ENCODE assay signal across 11 cellular contexts in the genomic region with DNA sequence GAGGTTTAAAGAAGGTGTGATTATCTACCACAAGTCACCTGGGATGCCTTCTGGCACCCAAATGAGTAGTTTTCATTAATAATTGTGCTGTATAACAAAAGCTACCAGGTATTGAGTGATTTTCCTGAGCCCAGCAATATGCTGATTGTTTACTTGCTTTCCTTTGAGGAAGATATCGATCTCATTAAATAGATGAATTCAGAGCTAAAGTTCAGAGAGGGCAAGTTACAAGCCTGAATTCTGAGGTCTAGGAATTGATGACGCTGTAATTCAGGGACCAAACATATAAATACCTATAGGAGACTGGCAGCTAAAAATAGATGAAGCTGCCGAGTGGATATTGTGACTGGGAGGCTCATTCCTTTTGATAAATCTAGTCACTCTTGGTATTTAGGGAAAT. TPM values are rescaled to one million over a fixed set of nuclear protein-coding genes. Genes with fewer than 3 reads are reported as not detected.
A peak's percentile ranks its signal among the peaks of the same experiment; 100 is the strongest.
DNase-seq lines count a peak whose midpoint lies in the region; ATAC-seq, FAIRE-seq and TF ChIP-seq lines count a peak whose summit lies in the region.
"Had no signal": no experiment of that assay in that cellular context is flagged by ENCODE, and none has a peak within 500 bp of the region (broad histone marks: within the 10 kb centered on the region; RNA-seq: fewer than 3 reads in every experiment).

No MANE protein-coding gene starts in this region.

- no peak overlapping the region for H4K8ac ChIP-seq in mesendoderm (ENCODE audit: low read depth, low read length)

- no peaks in the 10 kb centered on the region for H3K27me3 ChIP-seq in astrocyte (ENCODE audit: insufficient read depth, low read length)
- no peaks in the 10 kb centered on the region for H3K27me3 ChIP-seq in mesendoderm (ENCODE audit: insufficient read depth, low read length, poor library complexity)
- H3K27me3 ChIP-seq: esophagus muscularis mucosa had no signal

- peak overlapping the region; percentile 96 for H2AFZ ChIP-seq in astrocyte (ENCODE audit: low read depth, low read length)

- DNase-seq in GM12865 (ENCODE audit: low read depth) (peak; percentile 24), KBM-7 (peak; percentile 16), astrocyte (ENCODE audit: low read depth) (no peak), mesendoderm (peak; percentile 28), mucosa of gallbladder (ENCODE audit: low spot score) (no peak), AG08396 (ENCODE audit: low spot score) (no peak)

- H4K5ac ChIP-seq in mesendoderm (ENCODE audit: low read length): no peak overlapping the region

- H3K9me3 Mint-ChIP-seq in astrocyte (ENCODE audit: unreplicated experiment): no peaks in the 10 kb centered on the region
- H3K9me3 Mint-ChIP-seq: activated T-cell treated with anti-CD3 and anti-CD28 coated beads, Interleukin-2, amount 50 U/mL, for 72 hours had no signal

- FAIRE-seq in astrocyte (lab: Jason Lieb, UNC): no peak
- FAIRE-seq: bronchial epithelial cell had no signal

- H3K36me3 Mint-ChIP-seq in astrocyte (ENCODE audit: low read depth, unreplicated experiment): no peaks in the 10 kb centered on the region

- H3K4ac ChIP-seq in mesendoderm (ENCODE audit: low read depth, low read length): no peak overlapping the region

- no peak overlapping the region for H3K18ac ChIP-seq in mesendoderm (ENCODE audit: low read length)

- H3K4me3 Mint-ChIP-seq in astrocyte (ENCODE audit: unreplicated experiment): no peak overlapping the region
- H3K4me3 Mint-ChIP-seq: activated T-cell treated with anti-CD3 and anti-CD28 coated beads, Interleukin-2, amount 50 U/mL, for 72 hours; HFFc6 had no signal

- H3K36me3 ChIP-seq in astrocyte (ENCODE audit: insufficient read depth, low read length) (peaks cover 2% of the 10 kb centered on the region), mesendoderm (ENCODE audit: control insufficient read depth, insufficient read depth, low read length) (no peaks in the 10 kb centered on the region)

- ATAC-seq in GM18867 (IDR thresholded peaks at IDR 0.05; ENCODE audit: unreplicated experiment): no peak

- H3K27ac Mint-ChIP-seq in astrocyte (ENCODE audit: unreplicated experiment): no peak overlapping the region
- H3K27ac Mint-ChIP-seq: activated T-cell treated with anti-CD3 and anti-CD28 coated beads, Interleukin-2, amount 50 U/mL, for 72 hours; HFFc6 had no signal

- in situ Hi-C loops in KBM-7 (cut with MboI; ENCODE audit: low pct_unique_long_range_greater_than_20kb, low sequenced_read_pairs): no loop called here

- no peak overlapping the region for H2BK120ac ChIP-seq in mesendoderm (ENCODE audit: low read depth, low read length)

- H3K79me1 ChIP-seq in mesendoderm (ENCODE audit: low read length): peaks cover 7% of the 10 kb centered on the region

- H4K20me1 ChIP-seq in astrocyte (ENCODE audit: insufficient read depth, low read length): peaks cover 2% of the 10 kb centered on the region

- WGBS in mesendoderm (ENCODE audit: extremely low coverage, insufficient coverage, low lambda C conversion rate): no CpG with 5 or more reads among the region's 3 CpGs

- H3K4me2 ChIP-seq in astrocyte (ENCODE audit: low read length) (no peak overlapping the region), mesendoderm (ENCODE audit: low read length) (no peak overlapping the region)

- H2BK5ac ChIP-seq in mesendoderm (ENCODE audit: low read length): no peak overlapping the region

- TF ChIP-seq CTCF in GM12865 (IDR thresholded peaks at IDR 0.05; ENCODE audit: insufficient read depth, low read depth, low read length, missing control alignments) (no peak), astrocyte (IDR thresholded peaks at IDR 0.05; ENCODE audit: insufficient read depth, low read depth, low read length) (no peak)

- H3K23ac ChIP-seq in mesendoderm (ENCODE audit: low read length): no peak overlapping the region

- no peak overlapping the region for H2BK15ac ChIP-seq in mesendoderm (replicated peaks; ENCODE audit: low read depth)

- no peaks in the 10 kb centered on the region for H3K27me3 Mint-ChIP-seq in astrocyte (ENCODE audit: low read depth, unreplicated experiment)

- H3K4me3 ChIP-seq in GM12865 (ENCODE audit: low read depth, low read length) (no peak overlapping the region), astrocyte (ENCODE audit: insufficient read depth, low read depth, low read length) (no peak overlapping the region), mesendoderm (ENCODE audit: low read length) (no peak overlapping the region)
- H3K4me3 ChIP-seq: esophagus muscularis mucosa had no signal

- H3K4me1 Mint-ChIP-seq in astrocyte (ENCODE audit: low read depth, unreplicated experiment): peaks cover 11% of the 10 kb centered on the region

- H3K9ac ChIP-seq in astrocyte (ENCODE audit: low read length) (no peak overlapping the region), mesendoderm (ENCODE audit: low read length) (no peak overlapping the region)

- H3K56ac ChIP-seq in mesendoderm (ENCODE audit: low read length): no peak overlapping the region

- no peak overlapping the region for H2AK5ac ChIP-seq in mesendoderm (ENCODE audit: low read length)

- H3K4me1 ChIP-seq in astrocyte (ENCODE audit: insufficient read depth, low read length): peaks cover 9% of the 10 kb centered on the region
- H3K4me1 ChIP-seq in mesendoderm (ENCODE audit: control insufficient read depth, low read depth, low read length): no peaks in the 10 kb centered on the region

- no peaks in the 10 kb centered on the region for H3K9me3 ChIP-seq in astrocyte (ENCODE audit: insufficient read depth, low read depth, low read length)
- H3K9me3 ChIP-seq: esophagus muscularis mucosa had no signal

- H3K27ac ChIP-seq in astrocyte (ENCODE audit: low read depth, low read length) (no peak overlapping the region), mesendoderm (ENCODE audit: low read depth, low read length) (no peak overlapping the region)
- H3K27ac ChIP-seq: esophagus muscularis mucosa had no signal

- H3K79me2 ChIP-seq in astrocyte (ENCODE audit: insufficient read depth, low read length): peaks cover 38% of the 10 kb centered on the region
- peaks cover 5% of the 10 kb centered on the region for H3K79me2 ChIP-seq in mesendoderm (ENCODE audit: control insufficient read depth, insufficient read depth, low read length)

RNA-seq across cellular contexts. Expression of a gene that starts 1.1 kb away (rescaled TPM):
- total RNA-seq in astrocyte (31.9 and 32.5 TPM in 2 replicates), mucosa of gallbladder (36.6 TPM)
- 22.0 TPM for polyA plus RNA-seq in mesendoderm (2013, experiment 1 of 2)
- 23.6 TPM for polyA plus RNA-seq in mesendoderm (2013, experiment 2 of 2)

Comparison
In these comparisons a context has a peak if more than half of its experiments do, and no peak if none do; other contexts are left out.
1. DNase-seq: peak in GM12865 (single experiment), KBM-7 (single experiment) and mesendoderm (single experiment); none in astrocyte (single experiment), mucosa of gallbladder (single experiment) and AG08396 (single experiment).